In genomic region chr9:112341741-112342140, GRCh38 we compare ENCODE assay signal across 1 cellular context.
TF ChIP-seq lines count a peak whose summit lies in the region.

No MANE protein-coding gene starts in this region.

TF ChIP-seq in GM23338, 12 proteins besides CTCF, POLR2A, EP300 and RAD21:
- TF ChIP-seq, protein P1, sequence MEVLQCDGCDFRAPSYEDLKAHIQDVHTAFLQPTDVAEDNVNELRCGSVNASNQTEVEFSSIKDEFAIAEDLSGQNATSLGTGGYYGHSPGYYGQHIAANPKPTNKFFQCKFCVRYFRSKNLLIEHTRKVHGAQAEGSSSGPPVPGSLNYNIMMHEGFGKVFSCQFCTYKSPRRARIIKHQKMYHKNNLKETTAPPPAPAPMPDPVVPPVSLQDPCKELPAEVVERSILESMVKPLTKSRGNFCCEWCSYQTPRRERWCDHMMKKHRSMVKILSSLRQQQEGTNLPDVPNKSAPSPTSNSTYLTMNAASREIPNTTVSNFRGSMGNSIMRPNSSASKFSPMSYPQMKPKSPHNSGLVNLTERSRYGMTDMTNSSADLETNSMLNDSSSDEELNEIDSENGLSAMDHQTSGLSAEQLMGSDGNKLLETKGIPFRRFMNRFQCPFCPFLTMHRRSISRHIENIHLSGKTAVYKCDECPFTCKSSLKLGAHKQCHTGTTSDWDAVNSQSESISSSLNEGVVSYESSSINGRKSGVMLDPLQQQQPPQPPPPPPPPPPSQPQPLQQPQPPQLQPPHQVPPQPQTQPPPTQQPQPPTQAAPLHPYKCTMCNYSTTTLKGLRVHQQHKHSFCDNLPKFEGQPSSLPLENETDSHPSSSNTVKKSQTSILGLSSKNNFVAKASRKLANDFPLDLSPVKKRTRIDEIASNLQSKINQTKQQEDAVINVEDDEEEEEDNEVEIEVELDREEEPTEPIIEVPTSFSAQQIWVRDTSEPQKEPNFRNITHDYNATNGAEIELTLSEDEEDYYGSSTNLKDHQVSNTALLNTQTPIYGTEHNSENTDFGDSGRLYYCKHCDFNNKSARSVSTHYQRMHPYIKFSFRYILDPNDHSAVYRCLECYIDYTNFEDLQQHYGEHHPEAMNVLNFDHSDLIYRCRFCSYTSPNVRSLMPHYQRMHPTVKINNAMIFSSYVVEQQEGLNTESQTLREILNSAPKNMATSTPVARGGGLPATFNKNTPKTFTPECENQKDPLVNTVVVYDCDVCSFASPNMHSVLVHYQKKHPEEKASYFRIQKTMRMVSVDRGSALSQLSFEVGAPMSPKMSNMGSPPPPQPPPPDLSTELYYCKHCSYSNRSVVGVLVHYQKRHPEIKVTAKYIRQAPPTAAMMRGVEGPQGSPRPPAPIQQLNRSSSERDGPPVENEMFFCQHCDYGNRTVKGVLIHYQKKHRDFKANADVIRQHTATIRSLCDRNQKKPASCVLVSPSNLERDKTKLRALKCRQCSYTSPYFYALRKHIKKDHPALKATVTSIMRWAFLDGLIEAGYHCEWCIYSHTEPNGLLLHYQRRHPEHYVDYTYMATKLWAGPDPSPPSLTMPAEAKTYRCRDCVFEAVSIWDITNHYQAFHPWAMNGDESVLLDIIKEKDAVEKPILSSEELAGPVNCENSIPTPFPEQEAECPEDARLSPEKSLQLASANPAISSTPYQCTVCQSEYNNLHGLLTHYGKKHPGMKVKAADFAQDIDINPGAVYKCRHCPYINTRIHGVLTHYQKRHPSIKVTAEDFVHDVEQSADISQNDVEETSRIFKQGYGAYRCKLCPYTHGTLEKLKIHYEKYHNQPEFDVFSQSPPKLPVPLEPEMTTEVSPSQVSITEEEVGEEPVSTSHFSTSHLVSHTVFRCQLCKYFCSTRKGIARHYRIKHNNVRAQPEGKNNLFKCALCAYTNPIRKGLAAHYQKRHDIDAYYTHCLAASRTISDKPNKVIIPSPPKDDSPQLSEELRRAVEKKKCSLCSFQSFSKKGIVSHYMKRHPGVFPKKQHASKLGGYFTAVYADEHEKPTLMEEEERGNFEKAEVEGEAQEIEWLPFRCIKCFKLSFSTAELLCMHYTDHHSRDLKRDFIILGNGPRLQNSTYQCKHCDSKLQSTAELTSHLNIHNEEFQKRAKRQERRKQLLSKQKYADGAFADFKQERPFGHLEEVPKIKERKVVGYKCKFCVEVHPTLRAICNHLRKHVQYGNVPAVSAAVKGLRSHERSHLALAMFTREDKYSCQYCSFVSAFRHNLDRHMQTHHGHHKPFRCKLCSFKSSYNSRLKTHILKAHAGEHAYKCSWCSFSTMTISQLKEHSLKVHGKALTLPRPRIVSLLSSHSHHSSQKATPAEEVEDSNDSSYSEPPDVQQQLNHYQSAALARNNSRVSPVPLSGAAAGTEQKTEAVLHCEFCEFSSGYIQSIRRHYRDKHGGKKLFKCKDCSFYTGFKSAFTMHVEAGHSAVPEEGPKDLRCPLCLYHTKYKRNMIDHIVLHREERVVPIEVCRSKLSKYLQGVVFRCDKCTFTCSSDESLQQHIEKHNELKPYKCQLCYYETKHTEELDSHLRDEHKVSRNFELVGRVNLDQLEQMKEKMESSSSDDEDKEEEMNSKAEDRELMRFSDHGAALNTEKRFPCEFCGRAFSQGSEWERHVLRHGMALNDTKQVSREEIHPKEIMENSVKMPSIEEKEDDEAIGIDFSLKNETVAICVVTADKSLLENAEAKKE (CRISPR knock-in tag; IDR thresholded peaks at IDR 0.05): no peak
- TF ChIP-seq EZH2phosphoT487 (IDR thresholded peaks at IDR 0.05; ENCODE audit: unreplicated experiment): no peak
- TF ChIP-seq ZNF331 (CRISPR knock-in tag; IDR thresholded peaks at IDR 0.05; ENCODE audit: low read depth): no peak
- TF ChIP-seq NANOG (IDR thresholded peaks at IDR 0.05; ENCODE audit: borderline replicate concordance): no peak
- no peak for TF ChIP-seq JUNB (IDR thresholded peaks at IDR 0.05; ENCODE audit: unreplicated experiment)
- no peak for TF ChIP-seq ETS1 (IDR thresholded peaks at IDR 0.05)
- no peak for TF ChIP-seq STAT1 (IDR thresholded peaks at IDR 0.05; ENCODE audit: unreplicated experiment)
- no peak for TF ChIP-seq CREB1 (CRISPR knock-in tag; IDR thresholded peaks at IDR 0.05; ENCODE audit: low read depth)
- no peak for TF ChIP-seq EZH2 (IDR thresholded peaks at IDR 0.05; ENCODE audit: low read depth, unreplicated experiment)
- TF ChIP-seq ZNF114 (CRISPR knock-in tag; IDR thresholded peaks at IDR 0.05): no peak
- TF ChIP-seq, protein P2, sequence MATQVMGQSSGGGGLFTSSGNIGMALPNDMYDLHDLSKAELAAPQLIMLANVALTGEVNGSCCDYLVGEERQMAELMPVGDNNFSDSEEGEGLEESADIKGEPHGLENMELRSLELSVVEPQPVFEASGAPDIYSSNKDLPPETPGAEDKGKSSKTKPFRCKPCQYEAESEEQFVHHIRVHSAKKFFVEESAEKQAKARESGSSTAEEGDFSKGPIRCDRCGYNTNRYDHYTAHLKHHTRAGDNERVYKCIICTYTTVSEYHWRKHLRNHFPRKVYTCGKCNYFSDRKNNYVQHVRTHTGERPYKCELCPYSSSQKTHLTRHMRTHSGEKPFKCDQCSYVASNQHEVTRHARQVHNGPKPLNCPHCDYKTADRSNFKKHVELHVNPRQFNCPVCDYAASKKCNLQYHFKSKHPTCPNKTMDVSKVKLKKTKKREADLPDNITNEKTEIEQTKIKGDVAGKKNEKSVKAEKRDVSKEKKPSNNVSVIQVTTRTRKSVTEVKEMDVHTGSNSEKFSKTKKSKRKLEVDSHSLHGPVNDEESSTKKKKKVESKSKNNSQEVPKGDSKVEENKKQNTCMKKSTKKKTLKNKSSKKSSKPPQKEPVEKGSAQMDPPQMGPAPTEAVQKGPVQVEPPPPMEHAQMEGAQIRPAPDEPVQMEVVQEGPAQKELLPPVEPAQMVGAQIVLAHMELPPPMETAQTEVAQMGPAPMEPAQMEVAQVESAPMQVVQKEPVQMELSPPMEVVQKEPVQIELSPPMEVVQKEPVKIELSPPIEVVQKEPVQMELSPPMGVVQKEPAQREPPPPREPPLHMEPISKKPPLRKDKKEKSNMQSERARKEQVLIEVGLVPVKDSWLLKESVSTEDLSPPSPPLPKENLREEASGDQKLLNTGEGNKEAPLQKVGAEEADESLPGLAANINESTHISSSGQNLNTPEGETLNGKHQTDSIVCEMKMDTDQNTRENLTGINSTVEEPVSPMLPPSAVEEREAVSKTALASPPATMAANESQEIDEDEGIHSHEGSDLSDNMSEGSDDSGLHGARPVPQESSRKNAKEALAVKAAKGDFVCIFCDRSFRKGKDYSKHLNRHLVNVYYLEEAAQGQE (IDR thresholded peaks at IDR 0.05; ENCODE audit: unreplicated experiment): no peak
- no peak for TF ChIP-seq POLR2AphosphoS5 (IDR thresholded peaks at IDR 0.05; ENCODE audit: low read depth)
TF ChIP-seq in GM23338: peak in this region for 0.
